ENCODE assay signal across 9 cellular contexts in genomic region chr11:42777776-42778175, GRCh38.
"Had no signal": no experiment of that assay in that cellular context is flagged by ENCODE, and none has a peak within 500 bp of the region (broad histone marks: within the 10 kb centered on the region; RNA-seq: fewer than 3 reads in every experiment).

No MANE protein-coding gene starts in this region.

- H3K27ac ChIP-seq: GM23248 had no signal

- H3K36me3 ChIP-seq: HAP-1 had no signal

- H3K9me3 ChIP-seq: HAP-1 had no signal

- H3K4me3 ChIP-seq: GM23248, HAP-1, K562 had no signal

- H3K4me1 ChIP-seq: HAP-1 had no signal

- DNase-seq: GM23248, GOT3, HFFc6, IMR-90, KG1 had no signal

- FAIRE-seq: HTR-8/SVneo, K562 had no signal

- ATAC-seq: HCT116, K562 had no signal
